ENCODE assay signal across 31 cellular contexts in the genomic region with DNA sequence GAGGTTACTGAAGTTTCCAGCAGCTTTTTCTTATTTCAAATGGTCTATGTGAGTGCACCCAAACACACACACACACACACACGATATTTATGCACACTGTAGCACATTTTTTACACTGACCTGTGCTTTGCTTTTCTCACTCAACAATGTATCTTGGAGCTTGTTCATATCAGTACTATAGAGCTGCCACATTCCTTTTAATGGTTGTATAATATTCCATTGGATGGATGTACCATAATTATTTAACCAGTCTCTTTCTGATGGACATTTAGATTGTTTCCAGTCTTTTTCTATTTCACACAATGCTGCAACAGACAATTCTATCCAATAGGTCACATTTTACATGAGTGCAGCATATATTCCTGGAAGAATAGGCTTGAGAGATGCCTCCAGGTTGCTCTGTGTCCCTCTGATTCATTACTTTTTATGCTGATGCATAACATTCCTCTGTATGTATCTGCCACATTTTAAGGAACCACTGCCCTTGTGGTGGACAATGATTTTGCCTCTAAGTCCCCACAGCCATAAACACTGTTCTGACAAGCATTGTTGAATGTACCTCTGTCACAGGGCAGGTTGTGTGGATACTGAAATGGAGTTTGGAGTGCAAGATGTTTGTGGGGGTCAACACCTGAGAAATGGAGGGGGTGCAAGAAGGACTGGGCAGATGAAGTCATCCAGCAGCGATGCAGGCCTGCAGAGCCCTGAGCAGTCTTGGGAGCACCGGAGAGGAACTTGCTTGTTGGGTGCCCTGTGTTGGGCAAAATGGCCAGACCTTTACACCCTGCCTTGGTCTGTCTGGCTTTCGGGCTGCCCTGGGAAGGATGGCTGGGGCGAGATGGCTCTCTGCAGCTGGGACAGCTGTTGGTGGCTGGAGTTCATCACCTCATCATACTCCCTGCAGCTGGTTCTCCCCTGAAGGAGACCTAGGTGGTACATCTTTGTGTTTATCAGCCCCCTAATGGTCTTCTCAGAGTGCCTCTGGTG.
"Had no signal": no experiment of that assay in that cellular context is flagged by ENCODE, and none has a peak within 500 bp of the region (broad histone marks: within the 10 kb centered on the region; RNA-seq: fewer than 3 reads in every experiment).

No MANE protein-coding gene starts in this region.

- H3K4me3 ChIP-seq: body of pancreas, esophagus squamous epithelium, gastroesophageal sphincter, heart right ventricle, hepatocyte had no signal

- H3K9me3 ChIP-seq: body of pancreas had no signal

- H3K27ac ChIP-seq: body of pancreas, esophagus squamous epithelium, gastroesophageal sphincter, heart right ventricle, hepatocyte, WERI-Rb-1 had no signal

- H3K27me3 Mint-ChIP-seq: activated naive CD8-positive, alpha-beta T cell; T-helper 17 cell had no signal

- H3K36me3 Mint-ChIP-seq: activated CD4-positive, alpha-beta memory T cell treated with anti-CD3 and anti-CD28 coated beads for 36 hours had no signal

- H3K4me1 ChIP-seq: body of pancreas, esophagus squamous epithelium, gastroesophageal sphincter had no signal

- DNase-seq: activated B cell treated with CpG ODN at 0.5 μM for 24 hours; activated CD4-positive, alpha-beta memory T cell treated with anti-CD3 and anti-CD28 coated beads for 36 hours; activated CD4-positive, alpha-beta T cell treated with anti-CD3 and anti-CD28 coated beads for 36 hours; activated CD4-positive, alpha-beta T cell treated with anti-CD3 and anti-CD28 coated beads, Interleukin-2, amount 10 ng/mL, durations not matched to agents 24 days and 14 days; activated CD8-positive, alpha-beta memory T cell treated with anti-CD3 and anti-CD28 coated beads, Interleukin-2, amount 10 ng/mL, durations not matched to agents 7 days and 5 days; activated CD8-positive, alpha-beta memory T cell treated with anti-CD3 and anti-CD28 coated beads, Interleukin-2, amount 50 U/mL, for 4 hours; activated CD8-positive, alpha-beta T cell treated with anti-CD3 and anti-CD28 coated beads, Interleukin-2, amount 10 ng/mL, durations not matched to agents 7 days and 5 days; activated effector memory CD4-positive, alpha-beta T cell treated with anti-CD3 and anti-CD28 coated beads, Interleukin-2, amount 50 U/mL, for 16 hours; activated naive CD4-positive, alpha-beta T cell treated with anti-CD3 and anti-CD28 coated beads for 36 hours; activated T-cell treated with anti-CD3 and anti-CD28 coated beads, Interleukin-2, amount 50 U/mL, for 1 hour; activated T-cell treated with anti-CD3 and anti-CD28 coated beads, Interleukin-2, amount 50 U/mL, for 48 hours; amniotic stem cell; body of pancreas; cortex of kidney; dermis blood vessel endothelial cell; effector CD4-positive, alpha-beta T cell; effector memory CD8-positive, alpha-beta T cell; erythroblast; esophagus squamous epithelium; foreskin melanocyte; heart right ventricle; T-helper 17 cell; T1000; WERI-Rb-1 had no signal

- H3K27ac Mint-ChIP-seq: activated B cell treated with CpG ODN at 0.5 μM for 24 hours; activated CD4-positive, alpha-beta memory T cell treated with anti-CD3 and anti-CD28 coated beads for 36 hours; activated CD4-positive, alpha-beta T cell treated with anti-CD3 and anti-CD28 coated beads for 36 hours; activated CD4-positive, alpha-beta T cell treated with anti-CD3 and anti-CD28 coated beads, Interleukin-2, amount 10 ng/mL, durations not matched to agents 24 days and 14 days; activated CD8-positive, alpha-beta memory T cell treated with anti-CD3 and anti-CD28 coated beads, Interleukin-2, amount 10 ng/mL, durations not matched to agents 7 days and 5 days; activated CD8-positive, alpha-beta T cell treated with anti-CD3 and anti-CD28 coated beads, Interleukin-2, amount 10 ng/mL, durations not matched to agents 7 days and 5 days; activated naive CD4-positive, alpha-beta T cell treated with anti-CD3 and anti-CD28 coated beads for 36 hours; activated naive CD8-positive, alpha-beta T cell; activated T-helper 2 cell treated with anti-CD3 and anti-CD28 coated beads, Interferon-gamma antibody, Interleukin-2, Interleukin-4, amounts not matched to agents 10 μg/mL and 5 μg/mL and 100 μg/mL, durations not matched to agents 14 hours and 24 hours and 36 hours; effector memory CD8-positive, alpha-beta T cell; T-helper 17 cell; T-helper 2 cell treated with Interferon-gamma antibody and Interleukin-4, amounts not matched to agents 5 μg/mL and 100 μg/mL, for 36 hours had no signal

- H3K4me3 Mint-ChIP-seq: activated B cell treated with CpG ODN at 0.5 μM for 24 hours; activated CD4-positive, alpha-beta memory T cell treated with anti-CD3 and anti-CD28 coated beads for 36 hours; activated CD4-positive, alpha-beta T cell treated with anti-CD3 and anti-CD28 coated beads for 36 hours; activated CD4-positive, alpha-beta T cell treated with anti-CD3 and anti-CD28 coated beads, Interleukin-2, amount 10 ng/mL, durations not matched to agents 24 days and 14 days; activated CD8-positive, alpha-beta memory T cell treated with anti-CD3 and anti-CD28 coated beads, Interleukin-2, amount 10 ng/mL, durations not matched to agents 7 days and 5 days; activated CD8-positive, alpha-beta T cell treated with anti-CD3 and anti-CD28 coated beads, Interleukin-2, amount 10 ng/mL, durations not matched to agents 7 days and 5 days; activated naive CD4-positive, alpha-beta T cell treated with anti-CD3 and anti-CD28 coated beads for 36 hours; activated naive CD8-positive, alpha-beta T cell; activated T-helper 1 cell treated with anti-CD3 and anti-CD28 coated beads, Interleukin-12 subunit alpha, Interleukin-12 subunit beta, Interleukin-2, Interleukin-4 antibody, amounts not matched to agents 30 ng/mL and 10 ng/mL and 1 ng/mL, durations not matched to agents 14 hours and 24 hours and 36 hours; effector memory CD8-positive, alpha-beta T cell; T-helper 17 cell; T-helper 2 cell treated with Interferon-gamma antibody and Interleukin-4, amounts not matched to agents 5 μg/mL and 100 μg/mL, for 36 hours had no signal

- H3K36me3 ChIP-seq: esophagus squamous epithelium, gastroesophageal sphincter, heart right ventricle, WERI-Rb-1 had no signal

- H3K4me1 Mint-ChIP-seq: activated B cell treated with CpG ODN at 0.5 μM for 24 hours; activated CD8-positive, alpha-beta memory T cell treated with anti-CD3 and anti-CD28 coated beads, Interleukin-2, amount 10 ng/mL, durations not matched to agents 7 days and 5 days had no signal

- ATAC-seq: activated CD4-positive, alpha-beta T cell treated with anti-CD3 and anti-CD28 coated beads for 36 hours; activated CD4-positive, CD25-positive, alpha-beta regulatory T cell treated with anti-CD3 and anti-CD28 coated beads, Interleukin-2, amount 50 U/mL, for 24 hours; activated CD8-positive, alpha-beta memory T cell treated with anti-CD3 and anti-CD28 coated beads, Interleukin-2, amount 10 ng/mL, durations not matched to agents 7 days and 5 days; activated CD8-positive, alpha-beta T cell treated with anti-CD3 and anti-CD28 coated beads, Interleukin-2, amount 10 ng/mL, durations not matched to agents 7 days and 5 days; body of pancreas; effector memory CD8-positive, alpha-beta T cell; gastroesophageal sphincter; heart right ventricle; T-helper 17 cell had no signal

- H3K27me3 ChIP-seq: body of pancreas, esophagus squamous epithelium, gastroesophageal sphincter, heart right ventricle, hepatocyte had no signal
